ENCODE assay signal across 8 cellular contexts in the genomic region with DNA sequence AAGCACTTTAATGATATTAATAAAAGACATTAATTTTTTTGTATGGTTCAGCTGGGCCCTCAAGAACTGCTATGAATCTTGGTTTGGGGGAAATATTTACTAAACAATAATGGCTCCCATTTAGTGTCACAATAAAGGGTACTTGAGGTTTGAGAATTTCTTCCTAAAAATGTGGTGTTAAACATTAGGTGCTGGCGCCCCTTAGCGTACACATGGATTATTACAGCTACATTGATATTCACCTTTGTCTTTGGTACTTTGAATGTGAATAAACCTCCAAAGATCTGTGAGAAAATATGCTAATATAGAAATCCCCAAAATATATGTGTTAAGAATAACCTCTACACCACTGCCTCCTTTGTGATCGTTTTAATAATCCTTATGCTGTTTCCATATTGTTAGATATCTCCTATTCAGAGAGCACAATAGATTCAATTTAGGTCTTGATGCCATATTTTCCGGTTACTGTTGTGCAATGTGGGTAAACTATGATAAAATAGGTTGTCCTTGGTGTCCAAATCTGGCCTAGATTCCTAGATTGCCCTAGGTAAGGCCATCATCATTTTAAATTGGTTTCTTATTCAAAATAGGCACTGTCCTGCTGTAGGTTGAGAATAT.
DNase-seq lines count a peak whose midpoint lies in the region; ATAC-seq and TF ChIP-seq lines count a peak whose summit lies in the region.

No MANE protein-coding gene starts in this region.

- DNase-seq in CD14-positive monocyte (ENCODE audit: low spot score) (no peak), MM.1S (peak; percentile 38), RPMI7951 (ENCODE audit: low read depth) (peak; percentile 13), esophagus squamous epithelium (lab: John Stamatoyannopoulos, UW) (no peak), prostate gland (ENCODE audit: low spot score) (no peak)
- no peak for DNase-seq in naive thymus-derived CD4-positive, alpha-beta T cell

- WGBS in esophagus squamous epithelium, 2 donors = 18 to 19% methylated on average over 4 of the region's 4 CpGs
- WGBS in prostate gland = 30% methylated on average over 4 of the region's 4 CpGs

- POLR2A ChIA-PET in naive thymus-derived CD4-positive, alpha-beta T cell (lab: Charles Lee) = no interaction called here

- ATAC-seq in GM18867 (IDR thresholded peaks at IDR 0.05; ENCODE audit: unreplicated experiment) (peak; percentile 70), HG02763 (IDR thresholded peaks at IDR 0.05; ENCODE audit: unreplicated experiment) (no peak)
- no peak for ATAC-seq in naive thymus-derived CD4-positive, alpha-beta T cell

- H3F3A ChIP-seq in MM.1S (ENCODE audit: insufficient read depth, low read length) = no peaks in the 10 kb centered on the region

- no peaks in the 10 kb centered on the region for H3K36me3 Mint-ChIP-seq in CD14-positive monocyte
- H3K36me3 Mint-ChIP-seq in naive thymus-derived CD4-positive, alpha-beta T cell = no peaks in the 10 kb centered on the region

- H3K4me3 Mint-ChIP-seq in CD14-positive monocyte = no peak overlapping the region
- H3K4me3 Mint-ChIP-seq in naive thymus-derived CD4-positive, alpha-beta T cell = no peak overlapping the region

- intact Hi-C loops in CD14-positive monocyte (cut with micrococcal nuclease) (loop anchor here (10.0 kb wide), 1 partner anchor 561 kb away; no protein-coding TSS in a partner anchor), esophagus squamous epithelium (cut with DNase I) (loop anchor here (10.0 kb wide), 1 partner anchor 561 kb away; no protein-coding TSS in a partner anchor), prostate gland (cut with DNase I) (no loop called here)
- intact Hi-C loops in naive thymus-derived CD4-positive, alpha-beta T cell (cut with micrococcal nuclease) = loop anchor here (1.0 kb wide), 1 partner anchor 122 kb away; no protein-coding TSS in a partner anchor

- no peak overlapping the region for H3K27ac Mint-ChIP-seq in CD14-positive monocyte
- H3K27ac Mint-ChIP-seq in naive thymus-derived CD4-positive, alpha-beta T cell = no peak overlapping the region

- H3K4me3 ChIP-seq in MM.1S (ENCODE audit: low read length) = no peak overlapping the region
- H3K4me3 ChIP-seq in esophagus squamous epithelium = no peak overlapping the region
- H3K4me3 ChIP-seq in prostate gland = no peak overlapping the region
- no peak overlapping the region for H3K4me3 ChIP-seq in naive thymus-derived CD4-positive, alpha-beta T cell (ENCODE audit: low read length)

- CTCF ChIA-PET in naive thymus-derived CD4-positive, alpha-beta T cell (lab: Charles Lee) = interaction anchor here (0.6 to 0.7 kb wide), 2 partner anchors 18 to 21 kb away, joined by 3 read pairs; no protein-coding TSS in a partner anchor

- no peaks in the 10 kb centered on the region for H4K20me1 ChIP-seq in MM.1S (ENCODE audit: insufficient read depth, low read length)

- no peak overlapping the region for H3K4me2 ChIP-seq in MM.1S (ENCODE audit: low read depth, low read length)

- H3K9ac ChIP-seq in MM.1S (ENCODE audit: low read length) = no peak overlapping the region

- H3K27ac ChIP-seq in MM.1S (ENCODE audit: low read length) = no peak overlapping the region
- H3K27ac ChIP-seq in esophagus squamous epithelium = no peak overlapping the region
- H3K27ac ChIP-seq in prostate gland = no peak overlapping the region
- no peak overlapping the region for H3K27ac ChIP-seq in naive thymus-derived CD4-positive, alpha-beta T cell (ENCODE audit: low read depth, low read length)

- TF ChIP-seq POLR2A in esophagus squamous epithelium (IDR thresholded peaks at IDR 0.05) = no peak
- no peak for TF ChIP-seq POLR2A in prostate gland (IDR thresholded peaks at IDR 0.05)

- H3K36me3 ChIP-seq in MM.1S (replicated peaks; ENCODE audit: insufficient read depth, low read length) = no peaks in the 10 kb centered on the region
- no peaks in the 10 kb centered on the region for H3K36me3 ChIP-seq in esophagus squamous epithelium
- no peaks in the 10 kb centered on the region for H3K36me3 ChIP-seq in prostate gland
- H3K36me3 ChIP-seq in naive thymus-derived CD4-positive, alpha-beta T cell (ENCODE audit: control insufficient read depth in 2 of 3, insufficient read depth in 3 of 3, low read length in 3 of 3) = no peaks in the 10 kb centered on the region

- no peaks in the 10 kb centered on the region for H3K9me2 ChIP-seq in MM.1S (replicated peaks; ENCODE audit: insufficient read depth, low read length)

- H3K9me3 Mint-ChIP-seq in CD14-positive monocyte = peaks cover 0 to under 1% (median 0%) of the 10 kb centered on the region in 7 donors
- H3K9me3 Mint-ChIP-seq in naive thymus-derived CD4-positive, alpha-beta T cell = no peaks in the 10 kb centered on the region

- H3K27me3 ChIP-seq in MM.1S (replicated peaks; ENCODE audit: insufficient read depth, low read length) = no peaks in the 10 kb centered on the region
- H3K27me3 ChIP-seq in esophagus squamous epithelium = no peaks in the 10 kb centered on the region
- no peaks in the 10 kb centered on the region for H3K27me3 ChIP-seq in prostate gland (replicated peaks; ENCODE audit: insufficient read depth)
- no peaks in the 10 kb centered on the region for H3K27me3 ChIP-seq in naive thymus-derived CD4-positive, alpha-beta T cell (ENCODE audit: control insufficient read depth in 2 of 2, insufficient read depth in 2 of 2, low read length in 2 of 2)

- no peaks in the 10 kb centered on the region for H3K4me1 Mint-ChIP-seq in CD14-positive monocyte
- H3K4me1 Mint-ChIP-seq in naive thymus-derived CD4-positive, alpha-beta T cell = no peaks in the 10 kb centered on the region

- H3K27me3 Mint-ChIP-seq in CD14-positive monocyte (ENCODE audit: low read depth in 3 of 3) = peaks cover 1 to 3% (median 2%) of the 10 kb centered on the region in 3 donors
- no peaks in the 10 kb centered on the region for H3K27me3 Mint-ChIP-seq in naive thymus-derived CD4-positive, alpha-beta T cell

- H2AFZ ChIP-seq in MM.1S (ENCODE audit: low read length) = no peak overlapping the region

- peak; percentile 88 for TF ChIP-seq CTCF in CD14-positive monocyte (IDR thresholded peaks at IDR 0.05)
- TF ChIP-seq CTCF in MM.1S (IDR thresholded peaks at IDR 0.05; ENCODE audit: low read length) = peak; percentile 79
- peak in 5 of 6 experiments; percentile 31 to 74 (median 57) for TF ChIP-seq CTCF in esophagus squamous epithelium (IDR thresholded peaks at IDR 0.05)
- TF ChIP-seq CTCF in prostate gland (IDR thresholded peaks at IDR 0.05) = peak; percentile 34 to 61 (median 46)

- H3K4me1 ChIP-seq in MM.1S (ENCODE audit: low read length) (no peaks in the 10 kb centered on the region), esophagus squamous epithelium (no peaks in the 10 kb centered on the region), prostate gland (replicated peaks) (no peaks in the 10 kb centered on the region)
- H3K4me1 ChIP-seq in naive thymus-derived CD4-positive, alpha-beta T cell (ENCODE audit: control insufficient read depth in 2 of 2, insufficient read depth in 2 of 2, low read length in 2 of 2) = no peaks in the 10 kb centered on the region

- no peaks in the 10 kb centered on the region for H3K9me3 ChIP-seq in MM.1S (replicated peaks; ENCODE audit: insufficient read depth, low read length)
- H3K9me3 ChIP-seq in esophagus squamous epithelium = no peaks in the 10 kb centered on the region
- no peaks in the 10 kb centered on the region for H3K9me3 ChIP-seq in prostate gland
- H3K9me3 ChIP-seq in naive thymus-derived CD4-positive, alpha-beta T cell (ENCODE audit: control insufficient read depth in 2 of 3, low read length in 3 of 3) = no peaks in the 10 kb centered on the region

- H3K79me2 ChIP-seq in MM.1S (ENCODE audit: low read length) = no peaks in the 10 kb centered on the region

Comparison
In these comparisons a context has a peak if more than half of its experiments do, and no peak if none do; other contexts are left out.
1. DNase-seq: peak in MM.1S (single experiment) and RPMI7951 (single experiment); none in CD14-positive monocyte (single experiment), esophagus squamous epithelium (single experiment), prostate gland (single experiment) and naive thymus-derived CD4-positive, alpha-beta T cell (0 of 9).
2. Peak in every context shown above with its lines, with median percentiles within 50 percentile points of each other: CTCF ChIP-seq.